ENCODE assay signal across 1 cellular context in genomic region chr1:98496246-98496995, GRCh38.
TF ChIP-seq lines count a peak whose summit lies in the region.

No MANE protein-coding gene starts in this region.

TF ChIP-seq in GM23338, 12 proteins besides CTCF, POLR2A, EP300 and RAD21 (continued from another document):
- TF ChIP-seq ZNF462 (CRISPR knock-in tag; IDR thresholded peaks at IDR 0.05), result no peak
- no peak for TF ChIP-seq NANOG (IDR thresholded peaks at IDR 0.05; ENCODE audit: borderline replicate concordance)
- TF ChIP-seq EZH2 (IDR thresholded peaks at IDR 0.05; ENCODE audit: low read depth, unreplicated experiment), result no peak
- TF ChIP-seq ZNF114 (CRISPR knock-in tag; IDR thresholded peaks at IDR 0.05), result no peak
- TF ChIP-seq POLR2AphosphoS5 (IDR thresholded peaks at IDR 0.05; ENCODE audit: low read depth), result no peak
